ENCODE assay signal across 10 cellular contexts in genomic region chrX:18210470-18210869, GRCh38.
DNase-seq lines count a peak whose midpoint lies in the region; ATAC-seq and TF ChIP-seq lines count a peak whose summit lies in the region.
"Had no signal": no experiment of that assay in that cellular context is flagged by ENCODE, and none has a peak within 500 bp of the region (broad histone marks: within the 10 kb centered on the region; RNA-seq: fewer than 3 reads in every experiment).

No MANE protein-coding gene starts in this region.

- DNase-seq in DMS53 (lab: John Stamatoyannopoulos, UW) (peak; percentile 56), NAMALWA (ENCODE audit: low spot score) (peak; percentile 7), astrocyte of the hippocampus (ENCODE audit: low read depth, low spot score) (peak; percentile 23), midbrain (lab: John Stamatoyannopoulos, UW) (peak; percentile 0), HEK293T (ENCODE audit: extremely low spot score) (no peak)
- DNase-seq in activated T-cell treated with anti-CD3 and anti-CD28 coated beads, Interleukin-2, amount 50 U/mL, for 48 hours: no peak
- no peak for DNase-seq in activated CD4-positive, alpha-beta T cell treated with anti-CD3 and anti-CD28 coated beads, Interleukin-2, amount 50 U/mL, for 4 hours
- DNase-seq: amniotic stem cell, NCI-H187 treated with DMSO at 0.1 percent for 48 hours had no signal

- CTCF ChIA-PET in HEK293T (lab: Yijun Ruan, JAX): interaction anchor here (2.4 kb wide), 1 partner anchor 265 kb away, joined by 13 read pairs; no protein-coding TSS in a partner anchor

- POLR2A ChIA-PET in HEK293T (lab: Yijun Ruan, JAX): no interaction called here

- ATAC-seq in GM18858 (IDR thresholded peaks at IDR 0.05; ENCODE audit: unreplicated experiment): no peak

TF ChIP-seq in HEK293T, 16 proteins besides CTCF, POLR2A, EP300 and RAD21:
- TF ChIP-seq LEF1 (IDR thresholded peaks at IDR 0.05; ENCODE audit: borderline replicate concordance): no peak

Comparison
In these comparisons a context has a peak if more than half of its experiments do, and no peak if none do; other contexts are left out.
1. DNase-seq: peak in DMS53 (single experiment), NAMALWA (single experiment), astrocyte of the hippocampus (single experiment) and midbrain (single experiment); none in activated T-cell treated with anti-CD3 and anti-CD28 coated beads, Interleukin-2, amount 50 U/mL, for 48 hours (0 of 2), HEK293T (single experiment) and activated CD4-positive, alpha-beta T cell treated with anti-CD3 and anti-CD28 coated beads, Interleukin-2, amount 50 U/mL, for 4 hours (0 of 2).